1 cellular context compared by ENCODE assay signal in the genomic region with DNA sequence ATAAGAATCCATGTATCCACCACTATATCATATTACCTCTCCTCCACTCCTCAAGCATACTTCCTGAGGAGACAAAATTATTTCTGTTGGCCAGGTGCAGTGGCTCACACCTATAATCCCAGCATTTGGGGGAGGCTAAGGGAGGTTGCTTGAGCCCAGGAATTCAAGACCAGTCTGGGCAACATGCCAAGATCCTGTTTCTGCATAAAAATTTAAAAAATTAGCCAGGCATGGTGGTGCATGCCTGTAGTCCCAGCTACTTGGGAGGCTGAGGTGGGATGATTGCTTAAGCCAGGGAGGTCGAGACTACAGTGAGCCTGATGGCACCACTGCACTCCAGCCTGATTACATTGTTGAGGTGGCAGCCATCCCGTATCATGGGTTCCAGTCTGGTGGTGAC.
TF ChIP-seq lines count a peak whose summit lies in the region.

No MANE protein-coding gene starts in this region.

TF ChIP-seq in HepG2, 621 proteins besides CTCF, POLR2A, EP300 and RAD21:
- TF ChIP-seq SOX13 (IDR thresholded peaks at IDR 0.05) (no peak), SOX13 (CRISPR knock-in tag; conservative IDR thresholded peaks at IDR 0.05 in 1 of 2, IDR thresholded peaks at IDR 0.05 in 1 of 2) (no peak)
- TF ChIP-seq, protein P1, sequence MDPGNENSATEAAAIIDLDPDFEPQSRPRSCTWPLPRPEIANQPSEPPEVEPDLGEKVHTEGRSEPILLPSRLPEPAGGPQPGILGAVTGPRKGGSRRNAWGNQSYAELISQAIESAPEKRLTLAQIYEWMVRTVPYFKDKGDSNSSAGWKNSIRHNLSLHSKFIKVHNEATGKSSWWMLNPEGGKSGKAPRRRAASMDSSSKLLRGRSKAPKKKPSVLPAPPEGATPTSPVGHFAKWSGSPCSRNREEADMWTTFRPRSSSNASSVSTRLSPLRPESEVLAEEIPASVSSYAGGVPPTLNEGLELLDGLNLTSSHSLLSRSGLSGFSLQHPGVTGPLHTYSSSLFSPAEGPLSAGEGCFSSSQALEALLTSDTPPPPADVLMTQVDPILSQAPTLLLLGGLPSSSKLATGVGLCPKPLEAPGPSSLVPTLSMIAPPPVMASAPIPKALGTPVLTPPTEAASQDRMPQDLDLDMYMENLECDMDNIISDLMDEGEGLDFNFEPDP (CRISPR knock-in tag; conservative IDR thresholded peaks at IDR 0.05) = 0 out of 2 replicates have a peak, but pooled peaks have one; percentile 28
